2 cellular contexts compared by ENCODE assay signal in the genomic region with DNA sequence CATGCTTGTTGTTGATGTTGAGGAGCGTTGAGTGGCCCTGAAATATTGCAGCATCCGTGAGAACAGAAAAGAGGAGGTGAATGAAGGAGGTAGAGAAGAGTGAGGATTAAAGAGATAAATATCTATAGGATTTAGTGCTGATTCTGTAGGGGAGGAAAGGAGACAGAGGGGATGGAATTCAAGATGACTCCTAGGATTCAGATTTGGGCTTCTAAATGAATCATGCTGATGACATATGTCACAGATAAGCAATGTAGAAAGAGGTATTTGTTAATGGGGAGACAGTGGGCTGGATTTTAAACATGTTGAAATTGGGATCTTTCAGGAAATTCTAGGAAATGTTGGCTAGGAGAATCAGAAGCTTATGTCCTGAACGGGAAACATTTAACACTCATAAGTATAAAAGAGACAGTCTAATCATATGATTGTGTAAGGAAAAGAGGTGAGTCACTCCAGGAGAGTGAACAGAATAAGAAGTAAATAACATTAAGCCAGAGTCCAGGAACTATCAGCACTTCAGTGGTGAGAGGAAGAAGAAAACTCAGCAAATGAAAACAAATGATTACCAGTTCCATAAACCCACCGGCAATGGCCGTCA.
TF ChIP-seq lines count a peak whose summit lies in the region.

No MANE protein-coding gene starts in this region.

TF ChIP-seq in endothelial cell of umbilical vein, 7 proteins besides CTCF, POLR2A, EP300 and RAD21:
- TF ChIP-seq EZH2 (IDR thresholded peaks at IDR 0.05; ENCODE audit: borderline replicate concordance, low read depth, low read length, severe bottlenecking): no peak
- TF ChIP-seq, protein P1, sequence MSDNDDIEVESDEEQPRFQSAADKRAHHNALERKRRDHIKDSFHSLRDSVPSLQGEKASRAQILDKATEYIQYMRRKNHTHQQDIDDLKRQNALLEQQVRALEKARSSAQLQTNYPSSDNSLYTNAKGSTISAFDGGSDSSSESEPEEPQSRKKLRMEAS (IDR thresholded peaks at IDR 0.05; ENCODE audit: insufficient read depth, insufficient read length): no peak
- no peak for TF ChIP-seq MYC (IDR thresholded peaks at IDR 0.05; ENCODE audit: low read depth, low read length)
- peak; percentile 84 for TF ChIP-seq FOS (IDR thresholded peaks at IDR 0.05; ENCODE audit: borderline replicate concordance, insufficient read depth, low read length)
TF ChIP-seq in endothelial cell of umbilical vein: peak in this region for 1.

TF ChIP-seq in HEK293T, 16 proteins besides CTCF, POLR2A, EP300 and RAD21:
- TF ChIP-seq LEF1 (IDR thresholded peaks at IDR 0.05; ENCODE audit: borderline replicate concordance) (no peak), CTBP1 (IDR thresholded peaks at IDR 0.05; ENCODE audit: borderline replicate concordance) (no peak), HDGF (IDR thresholded peaks at IDR 0.05; ENCODE audit: borderline replicate concordance) (no peak), FOXA1 (IDR thresholded peaks at IDR 0.05) (no peak), TARDBP (IDR thresholded peaks at IDR 0.05) (no peak), FOXK2 (IDR thresholded peaks at IDR 0.05) (no peak), NFRKB (IDR thresholded peaks at IDR 0.05) (no peak), SP1 (IDR thresholded peaks at IDR 0.05) (no peak), SUZ12 (IDR thresholded peaks at IDR 0.05) (no peak), ARNT (IDR thresholded peaks at IDR 0.05) (no peak), L3MBTL2 (conservative IDR thresholded peaks at IDR 0.05) (no peak), BHLHE40 (IDR thresholded peaks at IDR 0.05; ENCODE audit: borderline replicate concordance) (no peak), ZNF384 (IDR thresholded peaks at IDR 0.05) (no peak), FOXM1 (IDR thresholded peaks at IDR 0.05; ENCODE audit: borderline replicate concordance) (no peak), ELF4 (IDR thresholded peaks at IDR 0.05) (no peak)
- TF ChIP-seq, protein P2, sequence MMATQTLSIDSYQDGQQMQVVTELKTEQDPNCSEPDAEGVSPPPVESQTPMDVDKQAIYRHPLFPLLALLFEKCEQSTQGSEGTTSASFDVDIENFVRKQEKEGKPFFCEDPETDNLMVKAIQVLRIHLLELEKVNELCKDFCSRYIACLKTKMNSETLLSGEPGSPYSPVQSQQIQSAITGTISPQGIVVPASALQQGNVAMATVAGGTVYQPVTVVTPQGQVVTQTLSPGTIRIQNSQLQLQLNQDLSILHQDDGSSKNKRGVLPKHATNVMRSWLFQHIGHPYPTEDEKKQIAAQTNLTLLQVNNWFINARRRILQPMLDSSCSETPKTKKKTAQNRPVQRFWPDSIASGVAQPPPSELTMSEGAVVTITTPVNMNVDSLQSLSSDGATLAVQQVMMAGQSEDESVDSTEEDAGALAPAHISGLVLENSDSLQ (IDR thresholded peaks at IDR 0.05): no peak
TF ChIP-seq in HEK293T: peak in this region for 0.
